ENCODE assay signal across 1 cellular context in the genomic region with DNA sequence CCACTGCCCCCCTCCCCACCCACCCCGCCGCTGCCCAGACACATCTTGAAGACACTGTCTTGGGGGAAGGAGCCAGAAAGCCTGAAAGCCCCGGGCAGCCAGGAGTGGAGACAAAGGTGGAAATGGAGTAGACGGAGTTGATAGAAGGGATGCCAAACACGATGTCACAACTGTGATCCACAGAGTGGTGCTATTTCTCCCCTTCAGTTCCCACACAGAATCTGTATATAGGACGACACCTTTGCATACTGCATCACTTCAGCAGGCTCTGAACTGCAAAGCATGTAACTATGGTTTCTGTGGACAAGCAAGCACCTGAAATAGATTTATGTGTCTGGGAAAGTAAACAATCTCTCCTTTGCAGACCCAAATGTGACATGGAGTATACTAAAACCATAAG.
TF ChIP-seq lines count a peak whose summit lies in the region.

No MANE protein-coding gene starts in this region.

TF ChIP-seq in HepG2, 621 proteins besides CTCF, POLR2A, EP300 and RAD21 (continued from another document):
- TF ChIP-seq, protein P1, sequence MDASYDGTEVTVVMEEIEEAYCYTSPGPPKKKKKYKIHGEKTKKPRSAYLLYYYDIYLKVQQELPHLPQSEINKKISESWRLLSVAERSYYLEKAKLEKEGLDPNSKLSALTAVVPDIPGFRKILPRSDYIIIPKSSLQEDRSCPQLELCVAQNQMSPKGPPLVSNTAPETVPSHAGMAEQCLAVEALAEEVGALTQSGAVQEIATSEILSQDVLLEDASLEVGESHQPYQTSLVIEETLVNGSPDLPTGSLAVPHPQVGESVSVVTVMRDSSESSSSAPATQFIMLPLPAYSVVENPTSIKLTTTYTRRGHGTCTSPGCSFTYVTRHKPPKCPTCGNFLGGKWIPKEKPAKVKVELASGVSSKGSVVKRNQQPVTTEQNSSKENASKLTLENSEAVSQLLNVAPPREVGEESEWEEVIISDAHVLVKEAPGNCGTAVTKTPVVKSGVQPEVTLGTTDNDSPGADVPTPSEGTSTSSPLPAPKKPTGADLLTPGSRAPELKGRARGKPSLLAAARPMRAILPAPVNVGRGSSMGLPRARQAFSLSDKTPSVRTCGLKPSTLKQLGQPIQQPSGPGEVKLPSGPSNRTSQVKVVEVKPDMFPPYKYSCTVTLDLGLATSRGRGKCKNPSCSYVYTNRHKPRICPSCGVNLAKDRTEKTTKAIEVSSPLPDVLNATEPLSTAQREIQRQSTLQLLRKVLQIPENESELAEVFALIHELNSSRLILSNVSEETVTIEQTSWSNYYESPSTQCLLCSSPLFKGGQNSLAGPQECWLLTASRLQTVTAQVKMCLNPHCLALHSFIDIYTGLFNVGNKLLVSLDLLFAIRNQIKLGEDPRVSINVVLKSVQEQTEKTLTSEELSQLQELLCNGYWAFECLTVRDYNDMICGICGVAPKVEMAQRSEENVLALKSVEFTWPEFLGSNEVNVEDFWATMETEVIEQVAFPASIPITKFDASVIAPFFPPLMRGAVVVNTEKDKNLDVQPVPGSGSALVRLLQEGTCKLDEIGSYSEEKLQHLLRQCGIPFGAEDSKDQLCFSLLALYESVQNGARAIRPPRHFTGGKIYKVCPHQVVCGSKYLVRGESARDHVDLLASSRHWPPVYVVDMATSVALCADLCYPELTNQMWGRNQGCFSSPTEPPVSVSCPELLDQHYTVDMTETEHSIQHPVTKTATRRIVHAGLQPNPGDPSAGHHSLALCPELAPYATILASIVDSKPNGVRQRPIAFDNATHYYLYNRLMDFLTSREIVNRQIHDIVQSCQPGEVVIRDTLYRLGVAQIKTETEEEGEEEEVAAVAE (CRISPR knock-in tag; IDR thresholded peaks at IDR 0.05; ENCODE audit: borderline replicate concordance) = no peak
- TF ChIP-seq, protein P2, sequence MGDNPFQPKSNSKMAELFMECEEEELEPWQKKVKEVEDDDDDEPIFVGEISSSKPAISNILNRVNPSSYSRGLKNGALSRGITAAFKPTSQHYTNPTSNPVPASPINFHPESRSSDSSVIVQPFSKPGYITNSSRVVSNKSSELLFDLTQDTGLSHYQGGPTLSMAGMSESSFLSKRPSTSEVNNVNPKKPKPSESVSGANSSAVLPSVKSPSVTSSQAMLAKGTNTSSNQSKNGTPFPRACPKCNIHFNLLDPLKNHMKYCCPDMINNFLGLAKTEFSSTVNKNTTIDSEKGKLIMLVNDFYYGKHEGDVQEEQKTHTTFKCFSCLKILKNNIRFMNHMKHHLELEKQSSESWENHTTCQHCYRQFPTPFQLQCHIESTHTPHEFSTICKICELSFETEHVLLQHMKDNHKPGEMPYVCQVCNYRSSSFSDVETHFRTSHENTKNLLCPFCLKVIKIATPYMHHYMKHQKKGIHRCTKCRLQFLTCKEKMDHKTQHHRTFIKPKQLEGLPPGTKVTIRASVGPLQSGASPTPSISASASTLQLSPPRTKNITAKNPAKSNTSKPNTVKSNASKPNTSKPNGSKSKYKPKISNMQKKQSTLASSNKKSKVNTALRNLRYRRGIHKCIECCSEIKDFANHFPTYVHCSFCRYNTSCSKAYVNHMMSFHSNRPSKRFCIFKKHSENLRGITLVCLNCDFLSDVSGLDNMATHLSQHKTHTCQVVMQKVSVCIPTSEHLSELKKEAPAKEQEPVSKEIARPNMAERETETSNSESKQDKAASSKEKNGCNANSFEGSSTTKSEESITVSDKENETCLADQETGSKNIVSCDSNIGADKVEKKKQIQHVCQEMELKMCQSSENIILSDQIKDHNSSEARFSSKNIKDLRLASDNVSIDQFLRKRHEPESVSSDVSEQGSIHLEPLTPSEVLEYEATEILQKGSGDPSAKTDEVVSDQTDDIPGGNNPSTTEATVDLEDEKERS (CRISPR knock-in tag; IDR thresholded peaks at IDR 0.05) = no peak
- TF ChIP-seq ZFY (CRISPR knock-in tag; IDR thresholded peaks at IDR 0.05) (no peak), CHD2 (IDR thresholded peaks at IDR 0.05; ENCODE audit: low read depth, low read length) (no peak), ETV6 (CRISPR knock-in tag; conservative IDR thresholded peaks at IDR 0.05) (no peak), TCF7 (IDR thresholded peaks at IDR 0.05; ENCODE audit: low read depth) (no peak)
- TF ChIP-seq, protein P3, sequence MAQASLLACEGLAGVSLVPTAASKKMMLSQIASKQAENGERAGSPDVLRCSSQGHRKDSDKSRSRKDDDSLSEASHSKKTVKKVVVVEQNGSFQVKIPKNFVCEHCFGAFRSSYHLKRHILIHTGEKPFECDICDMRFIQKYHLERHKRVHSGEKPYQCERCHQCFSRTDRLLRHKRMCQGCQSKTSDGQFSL (CRISPR knock-in tag; IDR thresholded peaks at IDR 0.05) = no peak
TF ChIP-seq in HepG2: peak in this region for 0.
